32 cellular contexts compared by ENCODE assay signal in genomic region chr17:8052256-8053252, GRCh38. TPM values are rescaled to one million over a fixed set of nuclear protein-coding genes. Genes with fewer than 3 reads are reported as not detected.
"Had no signal": no experiment of that assay in that cellular context is flagged by ENCODE, and none has a peak within 500 bp of the region (broad histone marks: within the 10 kb centered on the region; RNA-seq: fewer than 3 reads in every experiment).

No MANE protein-coding gene starts in this region.

- H3K4me2 ChIP-seq: SK-N-SH had no signal

- H3K27me3 ChIP-seq: ascending aorta, SJCRH30 had no signal

- H3K4me3 ChIP-seq: ascending aorta, body of pancreas, SJCRH30 had no signal

- H3K4me1 Mint-ChIP-seq: activated T-helper 17 cell treated with anti-CD3 and anti-CD28 coated beads, Interleukin-2, amount 50 U/mL, for 72 hours had no signal

- H3K9me3 Mint-ChIP-seq: activated CD4-positive, alpha-beta memory T cell treated with anti-CD3 and anti-CD28 coated beads, Interleukin-2, amount 10 ng/mL, durations not matched to agents 7 days and 5 days; activated naive CD4-positive, alpha-beta T cell treated with anti-CD3 and anti-CD28 coated beads, Interleukin-2, amount 50 U/mL, for 72 hours; activated naive CD8-positive, alpha-beta T cell treated with anti-CD3 and anti-CD28 coated beads, Interleukin-2, amount 50 U/mL, for 24 hours; activated T-helper 17 cell treated with anti-CD3 and anti-CD28 coated beads, Interleukin-2, amount 50 U/mL, for 72 hours; central memory CD8-positive, alpha-beta T cell had no signal

- H3K27me3 Mint-ChIP-seq: central memory CD8-positive, alpha-beta T cell had no signal

- H3K27ac ChIP-seq: ascending aorta, body of pancreas, RWPE1, SJCRH30, VCaP had no signal

- H3K36me3 Mint-ChIP-seq: activated naive CD4-positive, alpha-beta T cell treated with anti-CD3 and anti-CD28 coated beads, Interleukin-2, amount 50 U/mL, for 72 hours had no signal

- H3K4me1 ChIP-seq: ascending aorta had no signal

- DNase-seq: activated CD4-positive, alpha-beta memory T cell treated with anti-CD3 and anti-CD28 coated beads, Interleukin-2, amount 10 ng/mL, durations not matched to agents 7 days and 5 days; activated CD4-positive, alpha-beta T cell treated with anti-CD3 and anti-CD28 coated beads for 36 hours; activated CD4-positive, alpha-beta T cell treated with anti-CD3 and anti-CD28 coated beads, Interleukin-2, amount 50 U/mL, for 1 hour; activated CD4-positive, CD25-positive, alpha-beta regulatory T cell; activated naive CD8-positive, alpha-beta T cell treated with anti-CD3 and anti-CD28 coated beads, Interleukin-2, amount 50 U/mL, for 24 hours; activated T-cell treated with anti-CD3 and anti-CD28 coated beads for 4 hours; activated T-cell treated with anti-CD3 and anti-CD28 coated beads, Interleukin-2, amount 50 U/mL, for 48 hours; amniotic stem cell; body of pancreas; Kasumi-1; NCI-H1105 treated with DMSO at 0.1 percent for 48 hours; NCI-H1436 treated with DMSO at 0.1 percent for 48 hours; NCI-H187; NCI-H2081; NCI-H510A treated with DMSO at 0.1 percent for 48 hours; NCI-H69; NK-92 treated with Interleukin-12 subunit alpha and Interleukin-12 subunit beta, amount 100 ng/mL, for 24 hours; OCI-M1; Right ventricle myocardium superior; SJCRH30; SK-N-SH; T-helper 1 cell had no signal

- ATAC-seq: activated CD4-positive, alpha-beta T cell treated with anti-CD3 and anti-CD28 coated beads for 36 hours; activated naive CD4-positive, alpha-beta T cell treated with anti-CD3 and anti-CD28 coated beads, Interleukin-2, amount 50 U/mL, for 72 hours; activated naive CD8-positive, alpha-beta T cell treated with anti-CD3 and anti-CD28 coated beads, Interleukin-2, amount 50 U/mL, for 24 hours; activated T-helper 17 cell treated with anti-CD3 and anti-CD28 coated beads, Interleukin-2, amount 50 U/mL, for 72 hours; body of pancreas; Panc1 had no signal

- H3K4me3 Mint-ChIP-seq: activated CD4-positive, alpha-beta memory T cell treated with anti-CD3 and anti-CD28 coated beads, Interleukin-2, amount 10 ng/mL, durations not matched to agents 7 days and 5 days; activated CD4-positive, alpha-beta T cell treated with anti-CD3 and anti-CD28 coated beads for 36 hours; activated naive CD8-positive, alpha-beta T cell treated with anti-CD3 and anti-CD28 coated beads, Interleukin-2, amount 50 U/mL, for 24 hours; activated T-helper 17 cell treated with anti-CD3 and anti-CD28 coated beads, Interleukin-2, amount 50 U/mL, for 72 hours; central memory CD8-positive, alpha-beta T cell had no signal

- H3K36me3 ChIP-seq: ascending aorta, SJCRH30 had no signal

- H3K9ac ChIP-seq: SK-N-SH had no signal

- H3K27ac Mint-ChIP-seq: activated CD4-positive, alpha-beta memory T cell treated with anti-CD3 and anti-CD28 coated beads, Interleukin-2, amount 10 ng/mL, durations not matched to agents 7 days and 5 days; activated CD4-positive, alpha-beta T cell treated with anti-CD3 and anti-CD28 coated beads for 36 hours; activated naive CD4-positive, alpha-beta T cell treated with anti-CD3 and anti-CD28 coated beads, Interleukin-2, amount 50 U/mL, for 72 hours; activated naive CD8-positive, alpha-beta T cell treated with anti-CD3 and anti-CD28 coated beads, Interleukin-2, amount 50 U/mL, for 24 hours; activated T-helper 17 cell treated with anti-CD3 and anti-CD28 coated beads, Interleukin-2, amount 50 U/mL, for 72 hours had no signal

- H3K9me3 ChIP-seq: ascending aorta, body of pancreas, SJCRH30, SK-N-SH had no signal

RNA-seq across cellular contexts. Expression of gene ALOX15B, which starts 13.7 kb away (rescaled TPM):
- total RNA-seq: activated CD4-positive, alpha-beta memory T cell treated with anti-CD3 and anti-CD28 coated beads, Interleukin-2, amount 10 ng/mL, durations not matched to agents 7 days and 5 days; activated CD8-positive, alpha-beta memory T cell treated with anti-CD3 and anti-CD28 coated beads for 36 hours; activated naive CD4-positive, alpha-beta T cell treated with anti-CD3 and anti-CD28 coated beads, Interleukin-2, amount 50 U/mL, for 72 hours; Right ventricle myocardium superior; SJCRH30; T-helper 2 cell treated with Interferon-gamma antibody and Interleukin-4, amounts not matched to agents 100 ng/mL and 5 ng/mL, for 36 hours had no signal
- polyA plus RNA-seq: SK-N-SH had no signal

RNA-seq across cellular contexts. Expression of gene ALOX12B, which starts 35.0 kb away (rescaled TPM):
- total RNA-seq: ascending aorta; body of pancreas; Right ventricle myocardium superior; SJCRH30; T-helper 2 cell treated with Interferon-gamma antibody and Interleukin-4, amounts not matched to agents 100 ng/mL and 5 ng/mL, for 36 hours had no signal

RNA-seq across cellular contexts. Expression of gene GUCY2D, which starts 50.1 kb away (rescaled TPM):
- total RNA-seq: activated CD4-positive, alpha-beta memory T cell treated with anti-CD3 and anti-CD28 coated beads, Interleukin-2, amount 10 ng/mL, durations not matched to agents 7 days and 5 days; activated CD4-positive, alpha-beta T cell treated with anti-CD3 and anti-CD28 coated beads for 36 hours; activated CD8-positive, alpha-beta memory T cell treated with anti-CD3 and anti-CD28 coated beads for 36 hours; ascending aorta; body of pancreas; bronchial epithelial cell; Right ventricle myocardium superior; SJCRH30 had no signal
- polyA plus RNA-seq: SK-N-SH had no signal
